ENCODE assay signal across 17 cellular contexts in the genomic region with DNA sequence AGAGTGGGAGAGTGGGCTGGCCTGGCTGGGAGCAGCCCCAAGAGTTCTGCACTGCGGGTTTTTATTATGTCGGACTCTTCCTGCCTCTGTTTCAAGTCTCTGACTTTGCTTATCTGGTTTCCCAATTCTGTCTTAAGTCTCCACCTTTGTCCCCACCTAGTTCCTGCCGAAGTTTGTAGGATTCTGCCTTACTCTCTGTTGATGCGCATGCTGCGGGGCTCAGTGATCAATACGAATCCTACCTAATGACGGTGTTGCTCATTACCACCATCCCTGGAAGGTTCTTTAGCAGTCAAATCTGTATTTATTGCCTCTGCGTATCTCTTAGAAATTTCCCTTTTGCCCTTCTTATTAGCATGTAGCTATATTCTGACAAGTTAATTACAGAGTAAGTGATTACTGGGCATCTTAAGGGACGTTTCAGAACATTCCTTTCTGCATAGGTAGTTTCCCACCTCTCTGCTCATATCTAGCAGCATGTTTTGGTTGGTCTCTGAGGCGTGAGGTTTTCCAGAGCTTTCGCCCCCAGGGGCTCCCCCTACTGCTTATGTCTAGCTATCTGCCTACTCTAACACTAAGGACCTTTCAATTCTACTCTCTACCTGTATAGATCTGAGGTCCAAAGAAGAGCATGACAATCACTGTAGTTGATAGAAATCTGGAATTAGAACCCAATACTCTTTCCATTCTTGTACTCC.
DNase-seq lines count a peak whose midpoint lies in the region; ATAC-seq and TF ChIP-seq lines count a peak whose summit lies in the region.
"Had no signal": no experiment of that assay in that cellular context is flagged by ENCODE, and none has a peak within 500 bp of the region (broad histone marks: within the 10 kb centered on the region; RNA-seq: fewer than 3 reads in every experiment).

No MANE protein-coding gene starts in this region.

- ATAC-seq in GM19455 (IDR thresholded peaks at IDR 0.05; ENCODE audit: unreplicated experiment) = no peak

- DNase-seq in AG04449 (ENCODE audit: low read depth, low spot score) (no peak), H9 (peak; percentile 46), SW480 (ENCODE audit: low spot score) (peak; percentile 11), iPS-NIHi11 (ENCODE audit: low spot score) (peak; percentile 48), COLO668 (lab: John Stamatoyannopoulos, UW; ENCODE audit: unreplicated experiment) (no peak)
- no peak for DNase-seq in activated T-cell treated with anti-CD3 and anti-CD28 coated beads, Interleukin-2, amount 50 U/mL, for 24 hours
- no peak for DNase-seq in effector CD4-positive, alpha-beta T cell
- DNase-seq: activated CD4-positive, alpha-beta T cell treated with anti-CD3 and anti-CD28 coated beads for 1 hour; activated T-cell treated with anti-CD3 and anti-CD28 coated beads, Interleukin-2, amount 50 U/mL, for 1 hour; cortex of kidney; DMS79; immature natural killer cell; NCI-H2081 treated with DMSO at 0.1 percent for 48 hours; stimulated activated CD4-positive, alpha-beta T cell treated with anti-CD3 and anti-CD28 coated beads, Interleukin-2, amount 100 ng/mL, for 24 hours; T-helper 1 cell had no signal

- CTCF ChIA-PET in AG04449 (lab: Yijun Ruan, JAX) = interaction anchor here (0.8 to 1.3 kb wide), 3 partner anchors 9 to 36 kb away, joined by 3 read pairs; no protein-coding TSS in a partner anchor

- no peaks in the 10 kb centered on the region for H3K9me3 Mint-ChIP-seq in H9
- no peaks in the 10 kb centered on the region for H3K9me3 Mint-ChIP-seq in activated T-cell treated with anti-CD3 and anti-CD28 coated beads, Interleukin-2, amount 50 U/mL, for 24 hours

- no peaks in the 10 kb centered on the region for H3K9me3 ChIP-seq in H9 (ENCODE audit: control insufficient read depth, low read depth, low read length)
- H3K9me3 ChIP-seq: prostate gland had no signal

- H3K27me3 Mint-ChIP-seq in H9 (ENCODE audit: low read depth) = peaks cover 4% of the 10 kb centered on the region
- H3K27me3 Mint-ChIP-seq in activated T-cell treated with anti-CD3 and anti-CD28 coated beads, Interleukin-2, amount 50 U/mL, for 24 hours = peaks cover 11% of the 10 kb centered on the region

- POLR2A ChIA-PET in AG04449 (lab: Yijun Ruan, JAX) = no interaction called here

- no CpG with 5 or more reads among the region's 11 CpGs for WGBS in H9 (ENCODE audit: extremely low coverage, insufficient read length, low lambda C conversion rate)

- H2AK5ac ChIP-seq in H9 (ENCODE audit: insufficient read length, low read length) = no peak overlapping the region

- no peak overlapping the region for H3K9ac ChIP-seq in H9 (ENCODE audit: extremely low read depth, insufficient read length, low read length)

- no peaks in the 10 kb centered on the region for H3K79me2 ChIP-seq in H9 (ENCODE audit: insufficient read depth, low read length)

- no peak overlapping the region for H3K27ac Mint-ChIP-seq in H9
- no peak overlapping the region for H3K27ac Mint-ChIP-seq in activated T-cell treated with anti-CD3 and anti-CD28 coated beads, Interleukin-2, amount 50 U/mL, for 24 hours
- H3K27ac Mint-ChIP-seq: immature natural killer cell had no signal

- no peaks in the 10 kb centered on the region for H3K23me2 ChIP-seq in H9 (ENCODE audit: insufficient read length, low read depth, low read length, poor library complexity, severe bottlenecking)

- TF ChIP-seq CTCF in AG04449 (IDR thresholded peaks at IDR 0.05; ENCODE audit: insufficient read depth, low read length, missing control alignments) (peak; percentile 2), H9 (conservative IDR thresholded peaks at IDR 0.05) (peak; percentile 59)

- H2AFZ ChIP-seq in H9 (ENCODE audit: low read length) = no peak overlapping the region

- H3K36me3 Mint-ChIP-seq in H9 (ENCODE audit: insufficient read depth in 1 of 3, low read depth in 3 of 3) = peaks cover 0 to under 1% (median 0%) of the 10 kb centered on the region in 3 experiments; a peak in 1 of 7 replicates
- no peaks in the 10 kb centered on the region for H3K36me3 Mint-ChIP-seq in activated T-cell treated with anti-CD3 and anti-CD28 coated beads, Interleukin-2, amount 50 U/mL, for 24 hours (ENCODE audit: low read depth)
- H3K36me3 Mint-ChIP-seq: immature natural killer cell had no signal

- no peak overlapping the region for H3K4ac ChIP-seq in H9 (ENCODE audit: low read depth, low read length)

- H3K56ac ChIP-seq in H9 (ENCODE audit: insufficient read length, low read depth, low read length) = no peak overlapping the region

- no peak overlapping the region for H3K14ac ChIP-seq in H9 (ENCODE audit: insufficient read depth, low read length)

- H3K4me3 ChIP-seq in AG04449 (ENCODE audit: low read depth, low read length) = no peak overlapping the region
- H3K4me3 ChIP-seq: prostate gland had no signal

- H2BK120ac ChIP-seq in H9 (ENCODE audit: low read depth, low read length, poor library complexity, severe bottlenecking) = no peak overlapping the region

- no peak overlapping the region for H2BK15ac ChIP-seq in H9 (ENCODE audit: low read depth, low read length)

- H3K27me3 ChIP-seq in H9 (ENCODE audit: insufficient read depth, low read length) = no peaks in the 10 kb centered on the region

- no peaks in the 10 kb centered on the region for H3K79me1 ChIP-seq in H9 (ENCODE audit: insufficient read depth, low read depth, low read length, poor library complexity, severe bottlenecking)

- H4K5ac ChIP-seq in H9 (ENCODE audit: insufficient read length, low read depth, low read length) = no peak overlapping the region

- no peak overlapping the region for H3T11ph ChIP-seq in H9 (ENCODE audit: low read length)

- H3K27ac ChIP-seq in H9 (ENCODE audit: insufficient read length, low read depth, low read length) = no peak overlapping the region
- H3K27ac ChIP-seq: prostate gland had no signal

- no peak overlapping the region for H2BK20ac ChIP-seq in H9 (ENCODE audit: low read depth, low read length, poor library complexity, severe bottlenecking)

- H4K91ac ChIP-seq in H9 (ENCODE audit: insufficient read length, low read depth, low read length) = no peak overlapping the region

- no peak overlapping the region for H2BK5ac ChIP-seq in H9 (ENCODE audit: insufficient read length, low read length)

- H3K4me2 ChIP-seq in H9 (ENCODE audit: insufficient read depth, insufficient read length, low read length) = no peak overlapping the region

- H3K4me1 ChIP-seq in H9 (ENCODE audit: insufficient read depth, low read length) = no peaks in the 10 kb centered on the region
- H3K4me1 ChIP-seq: prostate gland had no signal

- no peaks in the 10 kb centered on the region for H4K20me1 ChIP-seq in H9 (ENCODE audit: control insufficient read depth, insufficient read depth, insufficient read length)

- H3K4me1 Mint-ChIP-seq in H9 = peaks cover 6 to 7% of the 10 kb centered on the region in 2 experiments
- H3K4me1 Mint-ChIP-seq in activated T-cell treated with anti-CD3 and anti-CD28 coated beads, Interleukin-2, amount 50 U/mL, for 24 hours (ENCODE audit: low read depth) = no peaks in the 10 kb centered on the region
- H3K4me1 Mint-ChIP-seq: immature natural killer cell had no signal

- no peak overlapping the region for H3K23ac ChIP-seq in H9 (ENCODE audit: insufficient read length, low read depth, low read length)

- H2BK12ac ChIP-seq in H9 (ENCODE audit: insufficient read length, low read depth, low read length) = no peak overlapping the region

- H4K8ac ChIP-seq in H9 (replicated peaks; ENCODE audit: insufficient read length, low read depth, low read length) = no peak overlapping the region

- no peak overlapping the region for H3K4me3 Mint-ChIP-seq in H9
- no peak overlapping the region for H3K4me3 Mint-ChIP-seq in activated T-cell treated with anti-CD3 and anti-CD28 coated beads, Interleukin-2, amount 50 U/mL, for 24 hours
- H3K4me3 Mint-ChIP-seq: immature natural killer cell had no signal

- no peak overlapping the region for H3K18ac ChIP-seq in H9 (ENCODE audit: insufficient read length, low read depth, low read length)

Comparison
In these comparisons a context has a peak if more than half of its experiments do, and no peak if none do; other contexts are left out.
1. DNase-seq: peak in H9 (single experiment), SW480 (single experiment) and iPS-NIHi11 (single experiment); none in AG04449 (single experiment), activated T-cell treated with anti-CD3 and anti-CD28 coated beads, Interleukin-2, amount 50 U/mL, for 24 hours (single experiment), effector CD4-positive, alpha-beta T cell (single experiment) and COLO668 (single experiment).